22 cellular contexts compared by ENCODE assay signal in the genomic region with DNA sequence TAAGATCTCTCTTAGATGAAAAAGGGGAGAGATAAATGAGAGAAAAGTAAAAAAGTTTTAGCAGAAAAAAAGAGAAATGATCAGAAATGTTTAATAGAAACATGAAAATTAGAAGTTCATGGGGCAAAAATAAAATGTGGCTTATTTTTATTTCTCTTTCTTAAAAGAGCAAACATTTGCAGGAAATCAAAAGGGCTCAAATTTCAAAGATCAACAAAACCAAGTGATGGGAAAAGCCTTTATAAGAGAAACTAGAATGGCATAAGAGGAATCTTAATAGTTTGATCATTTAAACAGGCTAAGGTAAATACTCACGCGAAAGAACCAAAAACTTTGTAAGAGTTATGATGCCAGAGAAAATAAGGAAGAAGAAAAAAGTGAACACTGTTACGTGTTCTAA. TPM values are rescaled to one million over a fixed set of nuclear protein-coding genes. Genes with fewer than 3 reads are reported as not detected.
DNase-seq lines count a peak whose midpoint lies in the region; ATAC-seq and TF ChIP-seq lines count a peak whose summit lies in the region.
"Had no signal": no experiment of that assay in that cellular context is flagged by ENCODE, and none has a peak within 500 bp of the region (broad histone marks: within the 10 kb centered on the region; RNA-seq: fewer than 3 reads in every experiment).

No MANE protein-coding gene starts in this region.

- no peaks in the 10 kb centered on the region for H3K36me3 Mint-ChIP-seq in activated CD8-positive, alpha-beta T cell treated with anti-CD3 and anti-CD28 coated beads for 36 hours (ENCODE audit: low read depth)
- H3K36me3 Mint-ChIP-seq: activated naive CD8-positive, alpha-beta T cell; CD14-positive monocyte; IgD-negative memory B cell; memory B cell had no signal

- intact Hi-C loops in activated CD8-positive, alpha-beta T cell treated with anti-CD3 and anti-CD28 coated beads for 36 hours (cut with micrococcal nuclease), result no loop called here
- intact Hi-C loops in left lung (cut with DNase I), result no loop called here

- H3K27me3 Mint-ChIP-seq in activated CD8-positive, alpha-beta T cell treated with anti-CD3 and anti-CD28 coated beads for 36 hours, result no peaks in the 10 kb centered on the region

- no peaks in the 10 kb centered on the region for H3K9me3 ChIP-seq in left lung
- H3K9me3 ChIP-seq: heart left ventricle, prostate gland had no signal

- H3K27me3 ChIP-seq in left lung, result no peaks in the 10 kb centered on the region
- H3K27me3 ChIP-seq: brain microvascular endothelial cell had no signal

- H3K27ac ChIP-seq in left lung, result peak overlapping the region; percentile 5 to 26
- H3K27ac ChIP-seq: brain microvascular endothelial cell, dorsolateral prefrontal cortex, heart left ventricle, prostate gland had no signal

- peak overlapping the region; percentile 47 for H3K4me3 Mint-ChIP-seq in activated CD8-positive, alpha-beta T cell treated with anti-CD3 and anti-CD28 coated beads for 36 hours
- H3K4me3 Mint-ChIP-seq: activated naive CD8-positive, alpha-beta T cell; memory B cell; T-helper 2 cell treated with Interferon-gamma antibody and Interleukin-4, amounts not matched to agents 5 μg/mL and 100 μg/mL, for 36 hours had no signal

- no peaks in the 10 kb centered on the region for H3K9me3 Mint-ChIP-seq in activated CD8-positive, alpha-beta T cell treated with anti-CD3 and anti-CD28 coated beads for 36 hours
- H3K9me3 Mint-ChIP-seq: T-helper 2 cell treated with Interferon-gamma antibody and Interleukin-4, amounts not matched to agents 5 μg/mL and 100 μg/mL, for 36 hours had no signal

- DNase-seq in NCI-H748 (lab: John Stamatoyannopoulos, UW; ENCODE audit: unreplicated experiment) (peak; percentile 7), NCI-H748 treated with DMSO at 0.1 percent for 48 hours (lab: John Stamatoyannopoulos, UW) (no peak), left lung (no peak), DMS114 treated with DMSO at 0.1 percent for 48 hours (lab: John Stamatoyannopoulos, UW; ENCODE audit: unreplicated experiment) (no peak)
- no peak for DNase-seq in activated CD8-positive, alpha-beta T cell treated with anti-CD3 and anti-CD28 coated beads for 36 hours
- DNase-seq: activated CD4-positive, CD25-positive, alpha-beta regulatory T cell; activated CD8-positive, alpha-beta memory T cell treated with anti-CD3 and anti-CD28 coated beads, Interleukin-2, amount 50 U/mL, for 48 hours; brain microvascular endothelial cell; dorsolateral prefrontal cortex; heart left ventricle; MV-4-11; NCI-H2081 had no signal

- H3K4me3 ChIP-seq in left lung, result no peak overlapping the region
- H3K4me3 ChIP-seq: dorsolateral prefrontal cortex, heart left ventricle, prostate gland had no signal

- H3K4me1 Mint-ChIP-seq in activated CD8-positive, alpha-beta T cell treated with anti-CD3 and anti-CD28 coated beads for 36 hours (ENCODE audit: low read depth), result no peaks in the 10 kb centered on the region
- H3K4me1 Mint-ChIP-seq: CD14-positive monocyte, memory B cell had no signal

- no peaks in the 10 kb centered on the region for H3K4me1 ChIP-seq in left lung
- H3K4me1 ChIP-seq: prostate gland had no signal

- POLR2A ChIA-PET in activated CD8-positive, alpha-beta T cell treated with anti-CD3 and anti-CD28 coated beads for 36 hours (lab: Charles Lee), result no interaction called here

- ATAC-seq in GM18870 (IDR thresholded peaks at IDR 0.05; ENCODE audit: unreplicated experiment) (peak; percentile 4), left lung (peak; percentile 30), GM18519 (IDR thresholded peaks at IDR 0.05; ENCODE audit: low FRiP score, unreplicated experiment) (no peak), GM21447 (IDR thresholded peaks at IDR 0.05; ENCODE audit: unreplicated experiment) (no peak)
- no peak for ATAC-seq in activated CD8-positive, alpha-beta T cell treated with anti-CD3 and anti-CD28 coated beads for 36 hours

- CTCF ChIA-PET in activated CD8-positive, alpha-beta T cell treated with anti-CD3 and anti-CD28 coated beads for 36 hours (lab: Charles Lee), result interaction anchor here (1.0 kb wide), 1 partner anchor 13 kb away, joined by 3 read pairs; no protein-coding TSS in a partner anchor

- no peaks in the 10 kb centered on the region for H3K36me3 ChIP-seq in left lung
- H3K36me3 ChIP-seq: brain microvascular endothelial cell, heart left ventricle, prostate gland had no signal

- TF ChIP-seq CTCF in activated CD8-positive, alpha-beta T cell treated with anti-CD3 and anti-CD28 coated beads for 36 hours (IDR thresholded peaks at IDR 0.05), result no peak
- TF ChIP-seq CTCF in left lung (IDR thresholded peaks at IDR 0.05), result no peak

- peak overlapping the region; percentile 47 for H3K27ac Mint-ChIP-seq in activated CD8-positive, alpha-beta T cell treated with anti-CD3 and anti-CD28 coated beads for 36 hours
- H3K27ac Mint-ChIP-seq: activated naive CD8-positive, alpha-beta T cell; CD14-positive monocyte; memory B cell; T-helper 2 cell treated with Interferon-gamma antibody and Interleukin-4, amounts not matched to agents 5 μg/mL and 100 μg/mL, for 36 hours had no signal

RNA-seq across cellular contexts. Expression of a gene that starts 23.3 kb away (rescaled TPM):
- total RNA-seq in activated CD8-positive, alpha-beta T cell treated with anti-CD3 and anti-CD28 coated beads for 36 hours, result not detected
- 1 to 10 TPM in 1 of 2 donors, under 1 TPM in 1; 0.99 to 7.7 TPM for total RNA-seq in left lung

RNA-seq across cellular contexts. Expression of a gene that starts 34.5 kb away (rescaled TPM):
- 1 to 10 TPM; 5.3 to 7.5 TPM for total RNA-seq in activated CD8-positive, alpha-beta T cell treated with anti-CD3 and anti-CD28 coated beads for 36 hours
- 10 to 100 TPM in 1 of 2 donors, 1 to 10 TPM in 1; 1.9 to 15.7 TPM for total RNA-seq in left lung
- total RNA-seq: A172 had no signal

Comparison
In these comparisons a context has a peak if more than half of its experiments do, and no peak if none do; other contexts are left out.
1. ATAC-seq: peak in GM18870 (single experiment) and left lung (single experiment); none in activated CD8-positive, alpha-beta T cell treated with anti-CD3 and anti-CD28 coated beads for 36 hours (single experiment), GM18519 (single experiment) and GM21447 (single experiment).